Comparison of ENCODE assay signal across 8 cellular contexts in genomic region chr2:69642709-69643601, GRCh38. TPM values are rescaled to one million over a fixed set of nuclear protein-coding genes. Genes with fewer than 3 reads are reported as not detected.
DNase-seq lines count a peak whose midpoint lies in the region; ATAC-seq, FAIRE-seq and TF ChIP-seq lines count a peak whose summit lies in the region.

No MANE protein-coding gene starts in this region.

- H3K4me2 ChIP-seq in Loucy (ENCODE audit: low read depth, low read length, poor library complexity, severe bottlenecking) (peak overlapping the region; percentile 87), GM12878 (ENCODE audit: control insufficient read depth, insufficient read depth) (peak overlapping the region; percentile 73)

- in situ Hi-C loops in GM12878 (cut with MboI) = no loop called here

- CTCF ChIA-PET in GM12878 (lab: Yijun Ruan, JAX) = interaction anchor here (0.8 to 4.3 kb wide), 2 partner anchors 71 to 78 kb away, joined by 4 to 44 read pairs; no protein-coding TSS in a partner anchor

- BruUV-seq in GM12878 (replicated peaks; lab: Mats Ljungman, UMichigan) = no TSS peak

- 13% methylated on average over 58 of the region's 58 CpGs for WGBS in GM12878 (ENCODE audit: insufficient coverage, insufficient replicate concordance, low lambda C conversion rate, missing lambda C conversion rate)

- DNase-seq in GM12865 (ENCODE audit: low read depth) (peak; percentile 78), T-helper 9 cell (peak; percentile 34), GM12878 (ENCODE audit: low read depth, low spot score) (no peak), skeletal muscle cell (ENCODE audit: low read depth) (peak; percentile 60), DMS114 treated with DMSO at 0.1 percent for 48 hours (lab: John Stamatoyannopoulos, UW; ENCODE audit: unreplicated experiment) (no peak)

- POLR2A ChIA-PET in GM12878 (lab: Charles Lee) = interaction anchor here (0.7 to 2.0 kb wide), 6 partner anchors 23 to 206 kb away, joined by 3 to 8 read pairs (median 4); partner anchors contain the start of gene NFU1

- H3K36me3 ChIP-seq in Loucy (ENCODE audit: insufficient read depth, low read length) (no peaks in the 10 kb centered on the region), GM12878 (ENCODE audit: control insufficient read depth in 2 of 2, insufficient read depth in 2 of 2, low read length in 1 of 2) (0 out of 4 replicates have a peak, but pooled peaks cover 0 to 3% of the 10 kb centered on the region in 2 experiments), iPS-15b (ENCODE audit: control insufficient read depth, insufficient read depth, low read length) (no peaks in the 10 kb centered on the region)

- no peak for FAIRE-seq in GM12878 (lab: Jason Lieb, UNC)

- H3K27ac ChIP-seq in GM12878 (ENCODE audit: control insufficient read depth, insufficient read depth) = peak overlapping the region; percentile 94

- H4K20me1 ChIP-seq in Loucy (ENCODE audit: insufficient read depth, low read length, poor library complexity, severe bottlenecking) (peaks cover 46% of the 10 kb centered on the region), GM12878 (ENCODE audit: control insufficient read depth, insufficient read depth) (no peaks in the 10 kb centered on the region)

- intact Hi-C loops in GM12878 (cut with micrococcal nuclease; ENCODE audit: unreplicated experiment) = loop anchor here (5.0 to 10.0 kb wide), 4 partner anchors 61 to 1268 kb away; partner anchors contain the start of gene GFPT1

- SMC1A ChIA-PET in GM12878 (lab: Charles Lee; ENCODE audit: uncharacterized antibody, unreplicated experiment) = interaction anchor here (0.9 to 4.5 kb wide), 5 partner anchors 25 to 78 kb away, joined by 3 to 25 read pairs (median 19); no protein-coding TSS in a partner anchor

- TF ChIP-seq POLR2A in GM12878 (IDR thresholded peaks at IDR 0.05; ENCODE audit: low read depth, low read length) = peak; percentile 50; the same call in 1 of the 2 replicates

- H3K9me2 ChIP-seq in Loucy (replicated peaks; ENCODE audit: low read depth, low read length) = no peaks in the 10 kb centered on the region

- peak overlapping the region; percentile 71 for H3K4me3 ChIP-seq in GM12865 (ENCODE audit: low read depth, low read length)
- H3K4me3 ChIP-seq in Loucy (ENCODE audit: low read length, poor library complexity, severe bottlenecking) = peak overlapping the region; percentile 81
- peak overlapping the region; percentile 85 for H3K4me3 ChIP-seq in GM12878
- H3K4me3 ChIP-seq in iPS-15b (ENCODE audit: low read depth, low read length) = peak overlapping the region; percentile 96
- peak overlapping the region; percentile 68 for H3K4me3 ChIP-seq in skeletal muscle cell (ENCODE audit: low read depth, low read length)

- no peak for TF ChIP-seq EP300 in GM12878 (IDR thresholded peaks at IDR 0.05; ENCODE audit: borderline replicate concordance in 1 of 2, control insufficient read depth in 1 of 2, low read depth in 2 of 2, low read length in 2 of 2)

- H3K9me3 ChIP-seq in Loucy (ENCODE audit: insufficient read depth, low read depth, low read length) (no peaks in the 10 kb centered on the region), GM12878 (replicated peaks; ENCODE audit: control insufficient read depth, insufficient read depth, low read length) (peaks cover 2% of the 10 kb centered on the region; the same call in 1 of the 3 replicates), iPS-15b (ENCODE audit: control insufficient read depth, insufficient read depth, low read length) (no peaks in the 10 kb centered on the region)

- H3K9ac ChIP-seq in Loucy (ENCODE audit: low read depth, low read length, poor library complexity, severe bottlenecking) (peak overlapping the region; percentile 94), GM12878 (ENCODE audit: control insufficient read depth, insufficient read depth, low read length) (peak overlapping the region; percentile 89), iPS-15b (ENCODE audit: low read depth, low read length) (peak overlapping the region; percentile 62)

- RAD21 ChIA-PET in GM12878 (lab: Charles Lee; ENCODE audit: unreplicated experiment) = interaction anchor here (1.3 to 4.5 kb wide), 4 partner anchors 59 to 82 kb away, joined by 3 to 28 read pairs (median 4); no protein-coding TSS in a partner anchor

- TF ChIP-seq CTCF in GM12865 (IDR thresholded peaks at IDR 0.05; ENCODE audit: insufficient read depth, low read depth, low read length, missing control alignments) (no peak), Loucy (conservative IDR thresholded peaks at IDR 0.05; ENCODE audit: low read length) (no peak), GM12878 (IDR thresholded peaks at IDR 0.05 in 2 of 3, conservative IDR thresholded peaks at IDR 0.05 in 1 of 3; ENCODE audit: control insufficient read depth in 2 of 3, extremely low read depth in 1 of 3, insufficient read depth in 1 of 3, low read depth in 3 of 3, low read length in 3 of 3) (no peak)

- H3K27me3 ChIP-seq in Loucy (ENCODE audit: insufficient read depth, low read length, poor library complexity, severe bottlenecking) (no peaks in the 10 kb centered on the region), GM12878 (replicated peaks in 1 of 2; ENCODE audit: control insufficient read depth in 2 of 2, insufficient read depth in 2 of 2, low read length in 1 of 2) (no peaks in the 10 kb centered on the region), iPS-15b (ENCODE audit: control insufficient read depth, insufficient read depth, low read length) (no peaks in the 10 kb centered on the region)

- ATAC-seq in GM12878 = peak; percentile 37
- no peak for ATAC-seq in GM18520 (IDR thresholded peaks at IDR 0.05; ENCODE audit: unreplicated experiment)

- no peak for TF ChIP-seq RAD21 in GM12878 (IDR thresholded peaks at IDR 0.05; ENCODE audit: insufficient read depth, low read depth, low read length)

- H3K4me1 ChIP-seq in Loucy (ENCODE audit: insufficient read depth, low read length, poor library complexity, severe bottlenecking) (peaks cover 70% of the 10 kb centered on the region), GM12878 (ENCODE audit: control insufficient read depth, insufficient read depth, low read length) (peaks cover 31% of the 10 kb centered on the region), iPS-15b (ENCODE audit: control insufficient read depth, insufficient read depth, low read length) (peaks cover 8% of the 10 kb centered on the region)

- peak overlapping the region; percentile 38 for H2AFZ ChIP-seq in Loucy (ENCODE audit: low read length)
- peak overlapping the region; percentile 66 for H2AFZ ChIP-seq in GM12878 (ENCODE audit: control insufficient read depth, low read depth, low read length)

- peaks cover 31% of the 10 kb centered on the region for H3F3A ChIP-seq in Loucy (ENCODE audit: low read depth)

- H3K79me2 ChIP-seq in Loucy (ENCODE audit: insufficient read depth, low read length) (peaks cover 55% of the 10 kb centered on the region), GM12878 (ENCODE audit: control insufficient read depth, insufficient read depth, low read length) (peaks cover 70% of the 10 kb centered on the region)

TF ChIP-seq in GM12878, 131 proteins besides CTCF, POLR2A, EP300 and RAD21 (continues in another document):
- TF ChIP-seq JUND (IDR thresholded peaks at IDR 0.05; ENCODE audit: low read depth, low read length) = no peak
- no peak for TF ChIP-seq ZNF24 (IDR thresholded peaks at IDR 0.05)
- peak; percentile 17 for TF ChIP-seq KLF5 (IDR thresholded peaks at IDR 0.05; ENCODE audit: partially characterized antibody)
- peak; percentile 39; the same call in 1 of the 3 replicates for TF ChIP-seq POU2F2 (IDR thresholded peaks at IDR 0.05; ENCODE audit: borderline replicate concordance, low read depth, low read length)
- TF ChIP-seq GATAD2B (conservative IDR thresholded peaks at IDR 0.05; ENCODE audit: low read depth) = no peak
- TF ChIP-seq PAX5 (IDR thresholded peaks at IDR 0.05; ENCODE audit: borderline replicate concordance, low read depth, low read length) = peak; percentile 42; the same call in 1 of the 2 replicates
- TF ChIP-seq NR2F1 (conservative IDR thresholded peaks at IDR 0.05) = peak; percentile 74
- TF ChIP-seq NBN (IDR thresholded peaks at IDR 0.05) = no peak
- TF ChIP-seq TAF1 (IDR thresholded peaks at IDR 0.05; ENCODE audit: borderline replicate concordance, low read depth, low read length) = no peak
- TF ChIP-seq PML (IDR thresholded peaks at IDR 0.05; ENCODE audit: low read length) = peak; percentile 67; the same call in 1 of the 2 replicates
- peak; percentile 70 for TF ChIP-seq RUNX3 (IDR thresholded peaks at IDR 0.05; ENCODE audit: low read length)
- TF ChIP-seq, protein P1, sequence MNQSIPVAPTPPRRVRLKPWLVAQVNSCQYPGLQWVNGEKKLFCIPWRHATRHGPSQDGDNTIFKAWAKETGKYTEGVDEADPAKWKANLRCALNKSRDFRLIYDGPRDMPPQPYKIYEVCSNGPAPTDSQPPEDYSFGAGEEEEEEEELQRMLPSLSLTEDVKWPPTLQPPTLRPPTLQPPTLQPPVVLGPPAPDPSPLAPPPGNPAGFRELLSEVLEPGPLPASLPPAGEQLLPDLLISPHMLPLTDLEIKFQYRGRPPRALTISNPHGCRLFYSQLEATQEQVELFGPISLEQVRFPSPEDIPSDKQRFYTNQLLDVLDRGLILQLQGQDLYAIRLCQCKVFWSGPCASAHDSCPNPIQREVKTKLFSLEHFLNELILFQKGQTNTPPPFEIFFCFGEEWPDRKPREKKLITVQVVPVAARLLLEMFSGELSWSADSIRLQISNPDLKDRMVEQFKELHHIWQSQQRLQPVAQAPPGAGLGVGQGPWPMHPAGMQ (IDR thresholded peaks at IDR 0.05; ENCODE audit: borderline replicate concordance) = no peak
- TF ChIP-seq JUNB (IDR thresholded peaks at IDR 0.05) = no peak

RNA-seq across cellular contexts. Expression of gene AAK1, which starts 0.6 kb away (rescaled TPM):
- 99.3 and 101 TPM in 2 replicates for total RNA-seq in GM12878 (2013; cell fraction: nucleolus; rRNA removed)
- total RNA-seq in GM12878 (2014; rRNA removed) (24.5 and 26.0 TPM in 2 replicates), GM12878 (2014; rRNA removed; fragmentation: Illumina TruSeq; extraction: Trizol) (15.0 and 15.4 TPM in 2 replicates), GM12878 (2021) (32.9 and 35.0 TPM in 2 replicates)
- 8.7 TPM for polyA plus RNA-seq in GM12878 (2011; ENCODE audit: low read depth)
- polyA plus RNA-seq in GM12878 (2011; rRNA removed) (10.3 and 12.0 TPM in 2 replicates), GM12878 (2014; fragmentation: Illumina TruSeq; extraction: Trizol) (17.6 and 18.1 TPM in 2 replicates), GM12878 (2014; fragmentation: Nextera tagmentation; extraction: Ambion mirVana) (1 to 10 TPM; 2.9 to 8.0 TPM), GM12878 (2014; rRNA removed) (16.9 and 21.0 TPM in 2 replicates), GM12878 (2016; fragmentation: Nextera tagmentation; extraction: Ambion mirVana) (10 to 100 TPM; 30.7 to 41.4 TPM)
- polyA plus RNA-seq in GM12878 (2011; cell fraction: cytosol; rRNA removed) = 9.9 and 13.4 TPM in 2 replicates
- 18.1 and 24.2 TPM in 2 replicates for polyA plus RNA-seq in GM12878 (2011; cell fraction: nucleus; rRNA removed)
- polyA plus RNA-seq in GM12878 (2012) = 13.3 and 15.6 TPM in 2 replicates
- 19.1 and 24.8 TPM in 2 replicates for polyA minus RNA-seq in GM12878 (2011; rRNA and poly(A)+ RNA removed)
- 12.2 and 13.6 TPM in 2 replicates for polyA minus RNA-seq in GM12878 (2011; cell fraction: cytosol; rRNA and poly(A)+ RNA removed)
- 25.9 and 39.5 TPM in 2 replicates for polyA minus RNA-seq in GM12878 (2011; cell fraction: nucleus; rRNA and poly(A)+ RNA removed)

Comparison
In these comparisons a context has a peak if more than half of its experiments do, and no peak if none do; other contexts are left out.
1. DNase-seq: peak in GM12865 (single experiment), T-helper 9 cell (single experiment) and skeletal muscle cell (single experiment); none in GM12878 (single experiment) and DMS114 treated with DMSO at 0.1 percent for 48 hours (single experiment).
2. Peak in every context shown above with its lines, with median percentiles within 50 percentile points of each other: H3K4me3 ChIP-seq and H3K9ac ChIP-seq.